Comparison of ENCODE assay signal across 30 cellular contexts in the genomic region with DNA sequence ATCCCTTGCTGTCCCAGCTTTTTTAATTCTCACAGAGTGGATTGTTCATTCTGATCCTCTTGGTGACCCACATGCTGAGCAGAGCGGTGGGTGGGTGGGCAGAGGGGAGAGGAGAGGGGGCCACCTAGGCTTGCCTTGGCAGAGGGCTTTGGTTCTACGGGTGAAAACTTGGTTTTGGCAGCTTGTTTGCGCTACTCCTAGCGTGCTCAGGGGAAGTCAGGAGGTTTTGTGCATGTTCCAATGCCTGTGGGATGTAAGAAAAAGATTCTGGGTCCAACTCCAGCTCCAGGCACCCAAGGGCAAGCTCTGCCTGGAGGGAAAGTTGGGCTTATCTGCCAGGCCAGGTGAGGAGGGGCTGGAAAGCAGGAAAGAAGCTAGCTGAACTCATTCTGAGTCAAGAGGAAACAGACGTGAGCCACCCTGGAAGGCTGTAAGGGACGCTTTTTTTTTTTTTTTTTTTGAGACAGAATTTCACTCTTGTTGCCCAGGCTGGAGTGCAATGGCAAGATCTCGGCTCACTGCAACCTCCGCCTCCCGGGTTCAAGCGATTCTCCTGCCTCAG.
DNase-seq lines count a peak whose midpoint lies in the region; ATAC-seq, FAIRE-seq and TF ChIP-seq lines count a peak whose summit lies in the region.
"Had no signal": no experiment of that assay in that cellular context is flagged by ENCODE, and none has a peak within 500 bp of the region (broad histone marks: within the 10 kb centered on the region; RNA-seq: fewer than 3 reads in every experiment).

No MANE protein-coding gene starts in this region.

- H3K4me3 ChIP-seq in breast epithelium, result no peak overlapping the region
- no peak overlapping the region for H3K4me3 ChIP-seq in bronchial epithelial cell (ENCODE audit: low read depth, low read length)
- no peak overlapping the region for H3K4me3 ChIP-seq in right atrium auricular region
- H3K4me3 ChIP-seq: esophagus muscularis mucosa, prostate gland, tibial nerve had no signal

- ATAC-seq in Right ventricle myocardium superior (ENCODE audit: poor library complexity), result no peak

- H3K36me3 ChIP-seq in breast epithelium (no peaks in the 10 kb centered on the region), bronchial epithelial cell (ENCODE audit: control insufficient read depth, insufficient read depth, low read length) (no peaks in the 10 kb centered on the region), right atrium auricular region (no peaks in the 10 kb centered on the region)
- H3K36me3 ChIP-seq: esophagus muscularis mucosa, prostate gland, tibial nerve had no signal

- no peak for TF ChIP-seq CTCF in MCF 10A (IDR thresholded peaks at IDR 0.05; ENCODE audit: unreplicated experiment)
- TF ChIP-seq CTCF in breast epithelium (IDR thresholded peaks at IDR 0.05), result no peak
- TF ChIP-seq CTCF in bronchial epithelial cell (IDR thresholded peaks at IDR 0.05; ENCODE audit: insufficient read depth, low read length, severe bottlenecking), result no peak
- TF ChIP-seq CTCF in right atrium auricular region (IDR thresholded peaks at IDR 0.05), result no peak

- DNase-seq in MCF 10A (ENCODE audit: unreplicated experiment) (peak; percentile 14), breast epithelium (ENCODE audit: low spot score in 2 of 2) (no peak), bronchial epithelial cell (ENCODE audit: low read depth) (peak; percentile 58), kidney tubule cell (ENCODE audit: low spot score) (peak; percentile 65), DMS 273 (lab: John Stamatoyannopoulos, UW; ENCODE audit: unreplicated experiment) (no peak), Right ventricle myocardium superior (no peak), right atrium auricular region (ENCODE audit: low spot score) (no peak)
- no peak for DNase-seq in stimulated activated CD4-positive, alpha-beta T cell treated with anti-CD3 and anti-CD28 coated beads, Interleukin-15, amount 100 ng/mL, for 24 hours
- DNase-seq: activated CD4-positive, alpha-beta memory T cell treated with anti-CD3 and anti-CD28 coated beads, Interleukin-2, amount 10 ng/mL, durations not matched to agents 7 days and 5 days; activated effector memory CD4-positive, alpha-beta T cell treated with Interleukin-2 at 50 U/mL for 16 hours; activated naive CD8-positive, alpha-beta T cell treated with anti-CD3 and anti-CD28 coated beads, Interleukin-2, amount 10 ng/mL, durations not matched to agents 7 days and 5 days; CD4-positive, alpha-beta T cell; effector CD4-positive, alpha-beta T cell; Karpas-422; NCI-H1092 treated with DMSO at 0.1 percent for 48 hours; NCI-H1930; NCI-H2227 treated with DMSO at 0.1 percent for 48 hours; NCI-H774; OCI-M1; SIG-M5; stimulated activated CD8-positive, alpha-beta memory T cell treated with anti-CD3 and anti-CD28 coated beads, Interleukin-4, amount 100 ng/mL, for 48 hours; SW 1271; T1000 had no signal

- no peaks in the 10 kb centered on the region for H3K36me3 Mint-ChIP-seq in MCF 10A (ENCODE audit: insufficient read depth, unreplicated experiment)
- H3K36me3 Mint-ChIP-seq: activated naive CD8-positive, alpha-beta T cell treated with anti-CD3 and anti-CD28 coated beads, Interleukin-2, amount 10 ng/mL, durations not matched to agents 7 days and 5 days had no signal

- CTCF ChIA-PET in MCF 10A (lab: Yijun Ruan, JAX), result interaction anchor here (2.0 kb wide), 1 partner anchor 648 kb away, joined by 8 read pairs; no protein-coding TSS in a partner anchor

- no peak overlapping the region for H3K27ac Mint-ChIP-seq in MCF 10A (ENCODE audit: low read depth, unreplicated experiment)
- H3K27ac Mint-ChIP-seq: activated CD4-positive, alpha-beta memory T cell treated with anti-CD3 and anti-CD28 coated beads, Interleukin-2, amount 10 ng/mL, durations not matched to agents 7 days and 5 days; activated naive CD8-positive, alpha-beta T cell treated with anti-CD3 and anti-CD28 coated beads, Interleukin-2, amount 10 ng/mL, durations not matched to agents 7 days and 5 days; CD4-positive, alpha-beta T cell had no signal

- POLR2A ChIA-PET in MCF 10A (lab: Yijun Ruan, JAX), result no interaction called here

- intact Hi-C loops in MCF 10A (cut with micrococcal nuclease) (no loop called here), breast epithelium (cut with DNase I; ENCODE audit: low total_unique reads) (no loop called here), Right ventricle myocardium superior (cut with DNase I) (no loop called here)

- no peaks in the 10 kb centered on the region for H3K9me3 Mint-ChIP-seq in MCF 10A (ENCODE audit: unreplicated experiment)
- H3K9me3 Mint-ChIP-seq: activated CD4-positive, alpha-beta memory T cell treated with anti-CD3 and anti-CD28 coated beads, Interleukin-2, amount 10 ng/mL, durations not matched to agents 7 days and 5 days; activated naive CD8-positive, alpha-beta T cell treated with anti-CD3 and anti-CD28 coated beads, Interleukin-2, amount 10 ng/mL, durations not matched to agents 7 days and 5 days; CD4-positive, alpha-beta T cell had no signal

- no peaks in the 10 kb centered on the region for H3K9me3 ChIP-seq in breast epithelium
- H3K9me3 ChIP-seq in right atrium auricular region, result no peaks in the 10 kb centered on the region
- H3K9me3 ChIP-seq: esophagus muscularis mucosa, prostate gland had no signal

- peaks cover 21% of the 10 kb centered on the region for H3K27me3 Mint-ChIP-seq in MCF 10A (ENCODE audit: insufficient read depth, unreplicated experiment)

- H3K27me3 ChIP-seq in breast epithelium, result peaks cover 0 to 37% of the 10 kb centered on the region in 2 donors
- H3K27me3 ChIP-seq in bronchial epithelial cell (ENCODE audit: control insufficient read depth, insufficient read depth, low read length), result no peaks in the 10 kb centered on the region
- H3K27me3 ChIP-seq in right atrium auricular region, result no peaks in the 10 kb centered on the region
- H3K27me3 ChIP-seq: tibial nerve had no signal

- H3K27ac ChIP-seq in breast epithelium, result no peak overlapping the region
- H3K27ac ChIP-seq in right atrium auricular region, result no peak overlapping the region
- H3K27ac ChIP-seq: 22Rv1, esophagus muscularis mucosa, prostate gland, tibial nerve had no signal

- peak; percentile 76 for FAIRE-seq in bronchial epithelial cell (lab: Jason Lieb, UNC)
- FAIRE-seq: frontal cortex, G401.6, islet of Langerhans had no signal

- H3K4me3 Mint-ChIP-seq in MCF 10A (ENCODE audit: unreplicated experiment), result no peak overlapping the region
- H3K4me3 Mint-ChIP-seq: activated CD4-positive, alpha-beta memory T cell treated with anti-CD3 and anti-CD28 coated beads, Interleukin-2, amount 10 ng/mL, durations not matched to agents 7 days and 5 days; activated naive CD8-positive, alpha-beta T cell treated with anti-CD3 and anti-CD28 coated beads, Interleukin-2, amount 10 ng/mL, durations not matched to agents 7 days and 5 days; CD4-positive, alpha-beta T cell had no signal

- no TSS peak for BruUV-seq in MCF 10A (replicated peaks; lab: Mats Ljungman, UMichigan)

- no peaks in the 10 kb centered on the region for H3K4me1 ChIP-seq in breast epithelium
- H3K4me1 ChIP-seq in right atrium auricular region, result no peaks in the 10 kb centered on the region
- H3K4me1 ChIP-seq: esophagus muscularis mucosa, prostate gland, tibial nerve had no signal

- TF ChIP-seq POLR2A in breast epithelium (IDR thresholded peaks at IDR 0.05), result no peak

- H3K4me1 Mint-ChIP-seq in MCF 10A (ENCODE audit: insufficient read depth, unreplicated experiment), result peaks cover 17% of the 10 kb centered on the region
- H3K4me1 Mint-ChIP-seq: activated CD4-positive, alpha-beta memory T cell treated with anti-CD3 and anti-CD28 coated beads, Interleukin-2, amount 10 ng/mL, durations not matched to agents 7 days and 5 days had no signal

Comparison
In these comparisons a context has a peak if more than half of its experiments do, and no peak if none do; other contexts are left out.
1. DNase-seq: peak in MCF 10A (single experiment), bronchial epithelial cell (single experiment) and kidney tubule cell (single experiment); none in breast epithelium (0 of 2), DMS 273 (single experiment), stimulated activated CD4-positive, alpha-beta T cell treated with anti-CD3 and anti-CD28 coated beads, Interleukin-15, amount 100 ng/mL, for 24 hours (single experiment), Right ventricle myocardium superior (single experiment) and right atrium auricular region (single experiment).